In the genomic region with DNA sequence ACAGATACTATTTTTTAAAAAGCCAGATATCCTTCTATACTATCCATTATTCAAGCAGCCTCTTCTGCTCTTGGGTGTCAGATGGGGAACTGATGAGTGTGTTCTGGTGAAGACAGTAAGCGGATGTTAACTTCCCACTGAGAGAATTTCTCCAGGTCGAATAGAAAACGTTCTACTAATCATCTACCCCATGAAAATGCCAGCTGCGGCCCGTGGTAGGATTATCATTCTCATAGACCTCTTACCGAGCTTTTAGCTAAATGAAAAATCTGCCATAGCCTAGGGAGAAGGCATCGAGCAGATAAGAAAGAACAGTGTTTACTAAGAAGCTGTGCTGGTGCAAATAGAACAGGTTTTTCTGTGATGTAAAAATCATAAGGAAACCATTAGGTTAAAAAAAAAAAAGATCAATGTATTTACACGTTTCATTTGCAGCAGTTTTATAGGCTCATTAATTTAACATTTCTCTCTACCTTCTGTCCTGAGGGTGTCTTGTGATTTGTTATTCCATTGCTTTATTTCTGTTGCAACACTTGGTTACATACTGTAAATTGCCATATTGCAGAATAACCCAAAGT, we compare ENCODE assay signal across 21 cellular contexts.
"Had no signal": no experiment of that assay in that cellular context is flagged by ENCODE, and none has a peak within 500 bp of the region (broad histone marks: within the 10 kb centered on the region; RNA-seq: fewer than 3 reads in every experiment).

No MANE protein-coding gene starts in this region.

- H3K27me3 ChIP-seq: brain microvascular endothelial cell, foreskin keratinocyte, ovary, right lobe of liver had no signal

- FAIRE-seq: colon had no signal

- H3K4me1 Mint-ChIP-seq: activated naive CD4-positive, alpha-beta T cell treated with anti-CD3 and anti-CD28 coated beads, Interleukin-2, amount 10 ng/mL, durations not matched to agents 7 days and 5 days; activated naive CD8-positive, alpha-beta T cell treated with anti-CD3 and anti-CD28 coated beads, Interleukin-2, amount 50 U/mL, for 24 hours; memory B cell; naive B cell; stimulated activated memory B cell treated with anti-CD40 and anti-IgM and Interleukin-4, amounts not matched to agents 10 μg/mL and 1 μg/mL and 100 μg/mL, for 72 hours had no signal

- H3K4me3 ChIP-seq: mucosa of descending colon, ovary, right lobe of liver had no signal

- H3K36me3 ChIP-seq: brain microvascular endothelial cell, ovary, right lobe of liver had no signal

- H3K9me3 ChIP-seq: mucosa of descending colon, ovary, right lobe of liver had no signal

- H3K27me3 Mint-ChIP-seq: activated naive CD4-positive, alpha-beta T cell treated with anti-CD3 and anti-CD28 coated beads, Interleukin-2, amount 10 ng/mL, durations not matched to agents 7 days and 5 days; activated naive CD8-positive, alpha-beta T cell treated with anti-CD3 and anti-CD28 coated beads, Interleukin-2, amount 50 U/mL, for 24 hours; activated T-cell treated with anti-CD3 and anti-CD28 coated beads, Interleukin-2, amount 50 U/mL, for 24 hours; stimulated activated memory B cell treated with anti-CD40 and anti-IgM and Interleukin-4, amounts not matched to agents 10 μg/mL and 1 μg/mL and 100 μg/mL, for 72 hours had no signal

- H3K9me3 Mint-ChIP-seq: activated naive CD4-positive, alpha-beta T cell treated with anti-CD3 and anti-CD28 coated beads, Interleukin-2, amount 10 ng/mL, durations not matched to agents 7 days and 5 days; activated T-cell treated with anti-CD3 and anti-CD28 coated beads, Interleukin-2, amount 50 U/mL, for 24 hours; activated T-helper 2 cell treated with anti-CD3 and anti-CD28 coated beads, Interferon-gamma antibody, Interleukin-2, Interleukin-4, amounts not matched to agents 10 μg/mL and 5 μg/mL and 100 μg/mL, durations not matched to agents 14 hours and 24 hours and 36 hours; endodermal cell; memory B cell; naive B cell; stimulated activated memory B cell treated with anti-CD40 and anti-IgM and Interleukin-4, amounts not matched to agents 10 μg/mL and 1 μg/mL and 100 μg/mL, for 72 hours had no signal

- H3K36me3 Mint-ChIP-seq: activated naive CD4-positive, alpha-beta T cell treated with anti-CD3 and anti-CD28 coated beads, Interleukin-2, amount 10 ng/mL, durations not matched to agents 7 days and 5 days; memory B cell; naive B cell; stimulated activated memory B cell treated with anti-CD40 and anti-IgM and Interleukin-4, amounts not matched to agents 10 μg/mL and 1 μg/mL and 100 μg/mL, for 72 hours had no signal

- H3K27ac ChIP-seq: brain microvascular endothelial cell, foreskin keratinocyte, ovary, right lobe of liver had no signal

- H3K4me3 Mint-ChIP-seq: activated CD8-positive, alpha-beta T cell treated with anti-CD3 and anti-CD28 coated beads, Interleukin-2, amount 10 ng/mL, durations not matched to agents 7 days and 5 days; activated naive CD4-positive, alpha-beta T cell treated with anti-CD3 and anti-CD28 coated beads, Interleukin-2, amount 10 ng/mL, durations not matched to agents 7 days and 5 days; activated naive CD8-positive, alpha-beta T cell treated with anti-CD3 and anti-CD28 coated beads, Interleukin-2, amount 50 U/mL, for 24 hours; activated T-cell treated with anti-CD3 and anti-CD28 coated beads, Interleukin-2, amount 50 U/mL, for 24 hours; endodermal cell; memory B cell; naive B cell; stimulated activated memory B cell treated with anti-CD40 and anti-IgM and Interleukin-4, amounts not matched to agents 10 μg/mL and 1 μg/mL and 100 μg/mL, for 72 hours had no signal

- DNase-seq: activated CD4-positive, alpha-beta T cell treated with anti-CD3 and anti-CD28 coated beads for 48 hours; activated CD4-positive, CD25-positive, alpha-beta regulatory T cell; activated CD8-positive, alpha-beta T cell treated with anti-CD3 and anti-CD28 coated beads, Interleukin-2, amount 10 ng/mL, durations not matched to agents 7 days and 5 days; activated naive CD4-positive, alpha-beta T cell treated with anti-CD3 and anti-CD28 coated beads, Interleukin-2, amount 10 ng/mL, durations not matched to agents 7 days and 5 days; activated naive CD8-positive, alpha-beta T cell treated with anti-CD3 and anti-CD28 coated beads, Interleukin-2, amount 50 U/mL, for 24 hours; activated T-cell treated with anti-CD3 and anti-CD28 coated beads, Interleukin-2, amount 50 U/mL, for 24 hours; aorta; brain microvascular endothelial cell; central memory CD4-positive, alpha-beta T cell; endodermal cell; foreskin keratinocyte; head of caudate nucleus; mucosa of descending colon; naive B cell; ovary; right lobe of liver; stimulated activated CD4-positive, alpha-beta T cell treated with anti-CD3 and anti-CD28 coated beads, Interleukin-4, amount 100 ng/mL, for 4 hours had no signal

- ATAC-seq: activated CD8-positive, alpha-beta T cell treated with anti-CD3 and anti-CD28 coated beads, Interleukin-2, amount 10 ng/mL, durations not matched to agents 7 days and 5 days; activated naive CD8-positive, alpha-beta T cell treated with anti-CD3 and anti-CD28 coated beads, Interleukin-2, amount 50 U/mL, for 24 hours; foreskin keratinocyte; mucosa of descending colon; right lobe of liver; stimulated activated memory B cell treated with anti-CD40 and anti-IgM and Interleukin-4, amounts not matched to agents 10 μg/mL and 1 μg/mL and 100 μg/mL, for 72 hours had no signal

- H3K4me1 ChIP-seq: foreskin keratinocyte, right lobe of liver had no signal

- H3K27ac Mint-ChIP-seq: activated CD8-positive, alpha-beta T cell treated with anti-CD3 and anti-CD28 coated beads, Interleukin-2, amount 10 ng/mL, durations not matched to agents 7 days and 5 days; activated naive CD4-positive, alpha-beta T cell treated with anti-CD3 and anti-CD28 coated beads, Interleukin-2, amount 10 ng/mL, durations not matched to agents 7 days and 5 days; activated naive CD8-positive, alpha-beta T cell treated with anti-CD3 and anti-CD28 coated beads, Interleukin-2, amount 50 U/mL, for 24 hours; activated T-cell treated with anti-CD3 and anti-CD28 coated beads, Interleukin-2, amount 50 U/mL, for 24 hours; activated T-helper 2 cell treated with anti-CD3 and anti-CD28 coated beads, Interferon-gamma antibody, Interleukin-2, Interleukin-4, amounts not matched to agents 10 μg/mL and 5 μg/mL and 100 μg/mL, durations not matched to agents 14 hours and 24 hours and 36 hours; endodermal cell; memory B cell; naive B cell; stimulated activated memory B cell treated with anti-CD40 and anti-IgM and Interleukin-4, amounts not matched to agents 10 μg/mL and 1 μg/mL and 100 μg/mL, for 72 hours had no signal
